In genomic region chr7:109126404-109127050, GRCh38 we compare ENCODE assay signal across 1 cellular context.
TF ChIP-seq lines count a peak whose summit lies in the region.

No MANE protein-coding gene starts in this region.

TF ChIP-seq in SK-N-SH, 30 proteins besides CTCF, POLR2A, EP300 and RAD21 (continued from another document):
- TF ChIP-seq FOSL2 (IDR thresholded peaks at IDR 0.05; ENCODE audit: borderline replicate concordance, low read depth) (no peak), CHD2 (IDR thresholded peaks at IDR 0.05; ENCODE audit: low read length, partially characterized antibody) (no peak), YY1 (IDR thresholded peaks at IDR 0.05; ENCODE audit: low read depth) (no peak)
